Comparison of ENCODE assay signal across 8 cellular contexts in genomic region chr19:15200575-15201364, GRCh38. TPM values are rescaled to one million over a fixed set of nuclear protein-coding genes. Genes with fewer than 3 reads are reported as not detected.
A peak's percentile ranks its signal among the peaks of the same experiment; 100 is the strongest.
DNase-seq lines count a peak whose midpoint lies in the region; ATAC-seq, FAIRE-seq and TF ChIP-seq lines count a peak whose summit lies in the region.

TSS of gene NOTCH3 (minus strand) at chr19:15200995. CDS start at chr19:15200905, 90 bp downstream.

- H3K4me1 ChIP-seq in SJCRH30 (peaks cover 18% of the 10 kb centered on the region), pancreas (no peaks in the 10 kb centered on the region)

- DNase-seq in SJCRH30, result peak; percentile 51 to 65
- peak in 1 of 2 donors; percentile 46 for DNase-seq in foreskin fibroblast
- DNase-seq in pancreas, result peak in 4 of 6 donors; percentile 27 to 80 (median 60)
- no peak for DNase-seq in activated effector memory CD4-positive, alpha-beta T cell treated with anti-CD3 and anti-CD28 coated beads, Interleukin-2, amount 50 U/mL, for 16 hours

- ATAC-seq in pancreas (peak in 2 of 4 donors; percentile 33), HG03280 (IDR thresholded peaks at IDR 0.05; ENCODE audit: unreplicated experiment) (no peak), GM18517 (IDR thresholded peaks at IDR 0.05; ENCODE audit: unreplicated experiment) (no peak), HG03378 (IDR thresholded peaks at IDR 0.05; ENCODE audit: unreplicated experiment) (no peak)

- TF ChIP-seq CTCF in C4-2B (conservative IDR thresholded peaks at IDR 0.05) (no peak), foreskin fibroblast (IDR thresholded peaks at IDR 0.05; ENCODE audit: low read depth, low read length) (no peak), pancreas (IDR thresholded peaks at IDR 0.05) (no peak)

- H3K27ac ChIP-seq in C4-2B, result peak within 1 kb of the TSS; percentile 77
- H3K27ac ChIP-seq in SJCRH30, result peak within 1 kb of the TSS; percentile 56
- peak within 1 kb of the TSS; percentile 50 to 60 (median 54) for H3K27ac ChIP-seq in pancreas

- H3K36me3 ChIP-seq in SJCRH30, result no peaks in the 10 kb centered on the region; the same call in 1 of the 2 replicates
- no peaks in the 10 kb centered on the region for H3K36me3 ChIP-seq in pancreas

- H3K4me3 ChIP-seq in SJCRH30 (peak within 1 kb of the TSS; percentile 86), foreskin fibroblast (ENCODE audit: low read depth in 1 of 2, low read length in 2 of 2) (peak within 1 kb of the TSS; percentile 69 to 72), pancreas (peak within 1 kb of the TSS; percentile 33 to 62 (median 54))

- H3K9me3 ChIP-seq in SJCRH30 (replicated peaks) (no peaks in the 10 kb centered on the region), pancreas (no peaks in the 10 kb centered on the region)

- FAIRE-seq in pancreas (lab: Jason Lieb, UNC), result no peak

- WGBS in pancreas, 2 donors, result 3 to 7% methylated on average over 32 to 74 of the region's 74 CpGs

- H3K27me3 ChIP-seq in SJCRH30 (no peaks in the 10 kb centered on the region), pancreas (no peaks in the 10 kb centered on the region)

- intact Hi-C loops in pancreas (cut with DNase I), result no loop called here

RNA-seq across cellular contexts. Expression of gene NOTCH3, which starts in this region (rescaled TPM):
- total RNA-seq in SJCRH30 (2014; rRNA removed; shearing (Covaris generic)), result 43.7 and 48.2 TPM in 2 replicates
- 10 to 100 TPM in 5 of 6 donors, 1 to 10 TPM in 1; 8.4 to 29.4 (median 13.4) TPM for total RNA-seq in pancreas
- 1 to 10 TPM; 7.3 to 8.0 TPM for polyA plus RNA-seq in pancreas
